ENCODE assay signal across 1 cellular context in genomic region chr16:89375686-89376085, GRCh38.
TF ChIP-seq lines count a peak whose summit lies in the region.

No MANE protein-coding gene starts in this region.

TF ChIP-seq in GM23338, 12 proteins besides CTCF, POLR2A, EP300 and RAD21 (continued from another document):
- TF ChIP-seq, protein P1, sequence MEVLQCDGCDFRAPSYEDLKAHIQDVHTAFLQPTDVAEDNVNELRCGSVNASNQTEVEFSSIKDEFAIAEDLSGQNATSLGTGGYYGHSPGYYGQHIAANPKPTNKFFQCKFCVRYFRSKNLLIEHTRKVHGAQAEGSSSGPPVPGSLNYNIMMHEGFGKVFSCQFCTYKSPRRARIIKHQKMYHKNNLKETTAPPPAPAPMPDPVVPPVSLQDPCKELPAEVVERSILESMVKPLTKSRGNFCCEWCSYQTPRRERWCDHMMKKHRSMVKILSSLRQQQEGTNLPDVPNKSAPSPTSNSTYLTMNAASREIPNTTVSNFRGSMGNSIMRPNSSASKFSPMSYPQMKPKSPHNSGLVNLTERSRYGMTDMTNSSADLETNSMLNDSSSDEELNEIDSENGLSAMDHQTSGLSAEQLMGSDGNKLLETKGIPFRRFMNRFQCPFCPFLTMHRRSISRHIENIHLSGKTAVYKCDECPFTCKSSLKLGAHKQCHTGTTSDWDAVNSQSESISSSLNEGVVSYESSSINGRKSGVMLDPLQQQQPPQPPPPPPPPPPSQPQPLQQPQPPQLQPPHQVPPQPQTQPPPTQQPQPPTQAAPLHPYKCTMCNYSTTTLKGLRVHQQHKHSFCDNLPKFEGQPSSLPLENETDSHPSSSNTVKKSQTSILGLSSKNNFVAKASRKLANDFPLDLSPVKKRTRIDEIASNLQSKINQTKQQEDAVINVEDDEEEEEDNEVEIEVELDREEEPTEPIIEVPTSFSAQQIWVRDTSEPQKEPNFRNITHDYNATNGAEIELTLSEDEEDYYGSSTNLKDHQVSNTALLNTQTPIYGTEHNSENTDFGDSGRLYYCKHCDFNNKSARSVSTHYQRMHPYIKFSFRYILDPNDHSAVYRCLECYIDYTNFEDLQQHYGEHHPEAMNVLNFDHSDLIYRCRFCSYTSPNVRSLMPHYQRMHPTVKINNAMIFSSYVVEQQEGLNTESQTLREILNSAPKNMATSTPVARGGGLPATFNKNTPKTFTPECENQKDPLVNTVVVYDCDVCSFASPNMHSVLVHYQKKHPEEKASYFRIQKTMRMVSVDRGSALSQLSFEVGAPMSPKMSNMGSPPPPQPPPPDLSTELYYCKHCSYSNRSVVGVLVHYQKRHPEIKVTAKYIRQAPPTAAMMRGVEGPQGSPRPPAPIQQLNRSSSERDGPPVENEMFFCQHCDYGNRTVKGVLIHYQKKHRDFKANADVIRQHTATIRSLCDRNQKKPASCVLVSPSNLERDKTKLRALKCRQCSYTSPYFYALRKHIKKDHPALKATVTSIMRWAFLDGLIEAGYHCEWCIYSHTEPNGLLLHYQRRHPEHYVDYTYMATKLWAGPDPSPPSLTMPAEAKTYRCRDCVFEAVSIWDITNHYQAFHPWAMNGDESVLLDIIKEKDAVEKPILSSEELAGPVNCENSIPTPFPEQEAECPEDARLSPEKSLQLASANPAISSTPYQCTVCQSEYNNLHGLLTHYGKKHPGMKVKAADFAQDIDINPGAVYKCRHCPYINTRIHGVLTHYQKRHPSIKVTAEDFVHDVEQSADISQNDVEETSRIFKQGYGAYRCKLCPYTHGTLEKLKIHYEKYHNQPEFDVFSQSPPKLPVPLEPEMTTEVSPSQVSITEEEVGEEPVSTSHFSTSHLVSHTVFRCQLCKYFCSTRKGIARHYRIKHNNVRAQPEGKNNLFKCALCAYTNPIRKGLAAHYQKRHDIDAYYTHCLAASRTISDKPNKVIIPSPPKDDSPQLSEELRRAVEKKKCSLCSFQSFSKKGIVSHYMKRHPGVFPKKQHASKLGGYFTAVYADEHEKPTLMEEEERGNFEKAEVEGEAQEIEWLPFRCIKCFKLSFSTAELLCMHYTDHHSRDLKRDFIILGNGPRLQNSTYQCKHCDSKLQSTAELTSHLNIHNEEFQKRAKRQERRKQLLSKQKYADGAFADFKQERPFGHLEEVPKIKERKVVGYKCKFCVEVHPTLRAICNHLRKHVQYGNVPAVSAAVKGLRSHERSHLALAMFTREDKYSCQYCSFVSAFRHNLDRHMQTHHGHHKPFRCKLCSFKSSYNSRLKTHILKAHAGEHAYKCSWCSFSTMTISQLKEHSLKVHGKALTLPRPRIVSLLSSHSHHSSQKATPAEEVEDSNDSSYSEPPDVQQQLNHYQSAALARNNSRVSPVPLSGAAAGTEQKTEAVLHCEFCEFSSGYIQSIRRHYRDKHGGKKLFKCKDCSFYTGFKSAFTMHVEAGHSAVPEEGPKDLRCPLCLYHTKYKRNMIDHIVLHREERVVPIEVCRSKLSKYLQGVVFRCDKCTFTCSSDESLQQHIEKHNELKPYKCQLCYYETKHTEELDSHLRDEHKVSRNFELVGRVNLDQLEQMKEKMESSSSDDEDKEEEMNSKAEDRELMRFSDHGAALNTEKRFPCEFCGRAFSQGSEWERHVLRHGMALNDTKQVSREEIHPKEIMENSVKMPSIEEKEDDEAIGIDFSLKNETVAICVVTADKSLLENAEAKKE (CRISPR knock-in tag; IDR thresholded peaks at IDR 0.05): no peak
- TF ChIP-seq ZNF114 (CRISPR knock-in tag; IDR thresholded peaks at IDR 0.05) (no peak), JUNB (IDR thresholded peaks at IDR 0.05; ENCODE audit: unreplicated experiment) (no peak), STAT1 (IDR thresholded peaks at IDR 0.05; ENCODE audit: unreplicated experiment) (no peak), EZH2 (IDR thresholded peaks at IDR 0.05; ENCODE audit: low read depth, unreplicated experiment) (no peak), REST (IDR thresholded peaks at IDR 0.05; ENCODE audit: unreplicated experiment) (no peak), POLR2AphosphoS5 (IDR thresholded peaks at IDR 0.05; ENCODE audit: low read depth) (no peak), ZNF331 (CRISPR knock-in tag; IDR thresholded peaks at IDR 0.05; ENCODE audit: low read depth) (no peak), EZH2phosphoT487 (IDR thresholded peaks at IDR 0.05; ENCODE audit: unreplicated experiment) (no peak)
